Comparison of ENCODE assay signal across 18 cellular contexts in genomic region chr5:96994493-96994892, GRCh38.
"Had no signal": no experiment of that assay in that cellular context is flagged by ENCODE, and none has a peak within 500 bp of the region (broad histone marks: within the 10 kb centered on the region; RNA-seq: fewer than 3 reads in every experiment).

No MANE protein-coding gene starts in this region.

- H3K4me3 ChIP-seq: cardiac muscle cell, esophagus squamous epithelium, heart right ventricle, mucosa of descending colon, sigmoid colon, thyroid gland had no signal

- H3K4me1 ChIP-seq: heart right ventricle, sigmoid colon, thyroid gland had no signal

- H3K27me3 Mint-ChIP-seq: stimulated activated naive B cell treated with anti-CD40 and anti-IgM and Interleukin-4, amounts not matched to agents 10 μg/mL and 1 μg/mL and 100 μg/mL, for 72 hours had no signal

- H3K27ac ChIP-seq: cardiac muscle cell, esophagus squamous epithelium, heart right ventricle, sigmoid colon, thyroid gland had no signal

- H3K9me3 Mint-ChIP-seq: nephron; stimulated activated naive B cell treated with anti-CD40 and anti-IgM and Interleukin-4, amounts not matched to agents 10 μg/mL and 1 μg/mL and 100 μg/mL, for 72 hours had no signal

- H3K4me1 Mint-ChIP-seq: nephron had no signal

- ATAC-seq: heart right ventricle, mucosa of descending colon, WTC11 had no signal

- H3K27ac Mint-ChIP-seq: nephron; stimulated activated naive B cell treated with anti-CD40 and anti-IgM and Interleukin-4, amounts not matched to agents 10 μg/mL and 1 μg/mL and 100 μg/mL, for 72 hours; WTC11 had no signal

- H3K4me3 Mint-ChIP-seq: nephron; stimulated activated naive B cell treated with anti-CD40 and anti-IgM and Interleukin-4, amounts not matched to agents 10 μg/mL and 1 μg/mL and 100 μg/mL, for 72 hours; WTC11 had no signal

- DNase-seq: activated gamma-delta T cell treated with Interleukin-2 at 50 U/mL for 16 hours; activated T-cell treated with anti-CD3 and anti-CD28 coated beads, Interleukin-2, amount 50 U/mL, for 1 hour; amygdala; dermis blood vessel endothelial cell; effector memory CD4-positive, alpha-beta T cell; esophagus squamous epithelium; heart right ventricle; mesenchymal stem cell; mucosa of descending colon; nucleus accumbens; sigmoid colon; SK-N-SH; stimulated activated CD4-positive, alpha-beta T cell treated with anti-CD3 and anti-CD28 coated beads, Interleukin-4, amount 100 ng/mL, for 4 hours; stimulated activated naive B cell treated with anti-CD40 and anti-IgM and Interleukin-4, amounts not matched to agents 10 μg/mL and 1 μg/mL and 100 μg/mL, for 72 hours; thyroid gland had no signal

- H3K36me3 ChIP-seq: thyroid gland had no signal

- H3K9me3 ChIP-seq: esophagus squamous epithelium, heart right ventricle, mucosa of descending colon, sigmoid colon, SK-N-SH, thyroid gland had no signal

- H3K27me3 ChIP-seq: cardiac muscle cell, esophagus squamous epithelium, heart right ventricle, sigmoid colon, thyroid gland had no signal
